In the genomic region with DNA sequence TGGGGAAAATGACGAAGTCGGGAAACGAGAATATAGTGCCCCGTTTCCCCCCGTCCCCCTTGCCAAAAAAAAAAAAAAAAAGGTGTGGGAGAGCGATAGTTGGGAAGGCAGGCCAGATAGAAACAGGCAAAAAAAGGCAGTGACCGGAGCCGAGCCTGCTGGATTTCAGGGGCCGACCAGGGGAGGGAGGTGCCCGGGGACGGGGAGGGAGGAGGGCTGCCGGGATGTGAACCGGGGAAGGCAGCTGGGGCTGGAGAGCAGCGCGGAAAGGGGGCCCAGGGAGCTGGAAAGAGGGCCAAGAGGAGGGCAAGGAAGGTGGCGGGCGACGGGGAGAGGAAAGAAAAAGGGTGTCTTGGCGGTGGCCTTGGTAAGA, we compare ENCODE assay signal across 8 cellular contexts. TPM values are rescaled to one million over a fixed set of nuclear protein-coding genes. Genes with fewer than 3 reads are reported as not detected.
DNase-seq lines count a peak whose midpoint lies in the region; ATAC-seq and TF ChIP-seq lines count a peak whose summit lies in the region.

No MANE protein-coding gene starts in this region.

- H2AFZ ChIP-seq in hepatocyte: peak overlapping the region; percentile 64

- H3K9me2 ChIP-seq in hepatocyte (replicated peaks; ENCODE audit: insufficient read depth): no peaks in the 10 kb centered on the region

- H3K4me3 ChIP-seq in hepatocyte: peak overlapping the region; percentile 96

- H3K4me1 ChIP-seq in hepatocyte (ENCODE audit: insufficient read depth): peaks cover 9% of the 10 kb centered on the region

- H3K27me3 ChIP-seq in hepatocyte: no peaks in the 10 kb centered on the region

- peak; percentile 22 for DNase-seq in HK-2 (ENCODE audit: unreplicated experiment)
- DNase-seq in activated CD8-positive, alpha-beta memory T cell treated with anti-CD3 and anti-CD28 coated beads, Interleukin-2, amount 50 U/mL, for 4 hours: peak; percentile 23
- DNase-seq in hepatocyte (ENCODE audit: low spot score): peak; percentile 65
- DNase-seq in sciatic nerve (ENCODE audit: low spot score): peak; percentile 62
- no peak for DNase-seq in NK-92 (lab: John Stamatoyannopoulos, UW; ENCODE audit: unreplicated experiment)
- DNase-seq in NCI-H226: no peak
- no peak for DNase-seq in CD1c-positive myeloid dendritic cell (ENCODE audit: extremely low spot score)

- peak overlapping the region; percentile 93 for H3K27ac ChIP-seq in hepatocyte

- H3K4me2 ChIP-seq in hepatocyte: peak overlapping the region; percentile 96

- no peak for TF ChIP-seq CTCF in hepatocyte (IDR thresholded peaks at IDR 0.05; ENCODE audit: poor library complexity)

- no peaks in the 10 kb centered on the region for H4K20me1 ChIP-seq in hepatocyte (ENCODE audit: insufficient read depth, poor library complexity, severe bottlenecking)

- ATAC-seq in sciatic nerve: peak; percentile 58
- no peak for ATAC-seq in GM19351 (IDR thresholded peaks at IDR 0.05; ENCODE audit: unreplicated experiment)

- intact Hi-C loops in sciatic nerve (cut with DNase I): no loop called here

- WGBS in hepatocyte (ENCODE audit: low lambda C conversion rate, missing lambda C conversion rate): 2% methylated on average over 6 of the region's 19 CpGs

- H3K36me3 ChIP-seq in hepatocyte (replicated peaks; ENCODE audit: insufficient read depth, low read depth): no peaks in the 10 kb centered on the region

- no peaks in the 10 kb centered on the region for H3K9me3 ChIP-seq in hepatocyte (ENCODE audit: low read depth)

- peaks cover 42% of the 10 kb centered on the region for H3K79me2 ChIP-seq in hepatocyte

RNA-seq across cellular contexts. Expression of a gene that starts 0.8 kb away (rescaled TPM):
- total RNA-seq in hepatocyte (28.5 and 37.5 TPM in 2 replicates), sciatic nerve (10.4 TPM)
- polyA plus RNA-seq in hepatocyte: 25.6 and 27.9 TPM in 2 replicates

Comparison
In these comparisons a context has a peak if more than half of its experiments do, and no peak if none do; other contexts are left out.
1. DNase-seq: peak in HK-2 (single experiment), activated CD8-positive, alpha-beta memory T cell treated with anti-CD3 and anti-CD28 coated beads, Interleukin-2, amount 50 U/mL, for 4 hours (single experiment), hepatocyte (single experiment) and sciatic nerve (single experiment); none in NK-92 (single experiment), NCI-H226 (single experiment) and CD1c-positive myeloid dendritic cell (single experiment).